1 cellular context compared by ENCODE assay signal in the genomic region with DNA sequence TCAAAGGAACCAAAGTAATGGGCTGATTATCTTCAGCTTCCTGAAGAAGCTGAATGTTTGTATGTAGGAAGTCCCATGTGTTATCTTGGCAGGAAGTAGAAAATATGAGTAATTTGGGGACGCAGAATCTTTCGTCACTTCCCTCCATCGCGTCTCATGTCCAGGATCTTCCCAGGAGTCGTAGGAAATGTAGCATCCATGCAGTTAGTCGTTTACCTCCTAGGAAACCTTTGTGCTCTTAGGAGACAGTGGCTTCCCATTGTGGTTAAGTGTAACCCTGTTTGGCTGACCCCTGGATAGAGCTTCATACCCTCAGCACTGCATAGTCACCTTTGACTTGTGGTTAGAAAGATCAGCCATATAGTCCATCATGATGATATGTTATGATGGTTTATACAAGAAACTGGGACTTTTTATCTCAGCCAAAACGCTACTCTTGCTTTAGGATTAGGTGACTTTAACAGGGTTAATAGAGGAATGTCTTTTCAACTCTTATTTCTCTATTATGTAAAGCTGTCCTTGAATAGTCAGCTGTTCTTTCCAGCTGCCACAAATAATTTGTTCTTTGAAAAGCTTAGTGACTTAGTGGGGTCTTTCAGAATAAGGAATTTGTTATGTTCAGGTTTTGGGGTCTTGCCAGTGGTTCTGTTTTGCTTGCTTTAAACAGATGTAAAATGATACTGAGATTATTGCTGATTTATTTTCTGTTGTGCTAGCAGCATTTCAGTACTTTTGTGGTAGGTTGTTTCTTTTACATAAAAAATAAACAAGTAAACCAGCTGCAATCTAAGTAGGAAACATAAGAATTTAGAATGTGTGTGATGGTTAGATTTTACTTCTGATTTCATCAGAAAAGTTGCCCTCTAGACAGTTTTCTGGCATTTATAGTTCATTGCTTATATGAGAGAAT.
TF ChIP-seq lines count a peak whose summit lies in the region.

No MANE protein-coding gene starts in this region.

TF ChIP-seq in GM23338, 12 proteins besides CTCF, POLR2A, EP300 and RAD21 (continued from another document):
- TF ChIP-seq, protein P1, sequence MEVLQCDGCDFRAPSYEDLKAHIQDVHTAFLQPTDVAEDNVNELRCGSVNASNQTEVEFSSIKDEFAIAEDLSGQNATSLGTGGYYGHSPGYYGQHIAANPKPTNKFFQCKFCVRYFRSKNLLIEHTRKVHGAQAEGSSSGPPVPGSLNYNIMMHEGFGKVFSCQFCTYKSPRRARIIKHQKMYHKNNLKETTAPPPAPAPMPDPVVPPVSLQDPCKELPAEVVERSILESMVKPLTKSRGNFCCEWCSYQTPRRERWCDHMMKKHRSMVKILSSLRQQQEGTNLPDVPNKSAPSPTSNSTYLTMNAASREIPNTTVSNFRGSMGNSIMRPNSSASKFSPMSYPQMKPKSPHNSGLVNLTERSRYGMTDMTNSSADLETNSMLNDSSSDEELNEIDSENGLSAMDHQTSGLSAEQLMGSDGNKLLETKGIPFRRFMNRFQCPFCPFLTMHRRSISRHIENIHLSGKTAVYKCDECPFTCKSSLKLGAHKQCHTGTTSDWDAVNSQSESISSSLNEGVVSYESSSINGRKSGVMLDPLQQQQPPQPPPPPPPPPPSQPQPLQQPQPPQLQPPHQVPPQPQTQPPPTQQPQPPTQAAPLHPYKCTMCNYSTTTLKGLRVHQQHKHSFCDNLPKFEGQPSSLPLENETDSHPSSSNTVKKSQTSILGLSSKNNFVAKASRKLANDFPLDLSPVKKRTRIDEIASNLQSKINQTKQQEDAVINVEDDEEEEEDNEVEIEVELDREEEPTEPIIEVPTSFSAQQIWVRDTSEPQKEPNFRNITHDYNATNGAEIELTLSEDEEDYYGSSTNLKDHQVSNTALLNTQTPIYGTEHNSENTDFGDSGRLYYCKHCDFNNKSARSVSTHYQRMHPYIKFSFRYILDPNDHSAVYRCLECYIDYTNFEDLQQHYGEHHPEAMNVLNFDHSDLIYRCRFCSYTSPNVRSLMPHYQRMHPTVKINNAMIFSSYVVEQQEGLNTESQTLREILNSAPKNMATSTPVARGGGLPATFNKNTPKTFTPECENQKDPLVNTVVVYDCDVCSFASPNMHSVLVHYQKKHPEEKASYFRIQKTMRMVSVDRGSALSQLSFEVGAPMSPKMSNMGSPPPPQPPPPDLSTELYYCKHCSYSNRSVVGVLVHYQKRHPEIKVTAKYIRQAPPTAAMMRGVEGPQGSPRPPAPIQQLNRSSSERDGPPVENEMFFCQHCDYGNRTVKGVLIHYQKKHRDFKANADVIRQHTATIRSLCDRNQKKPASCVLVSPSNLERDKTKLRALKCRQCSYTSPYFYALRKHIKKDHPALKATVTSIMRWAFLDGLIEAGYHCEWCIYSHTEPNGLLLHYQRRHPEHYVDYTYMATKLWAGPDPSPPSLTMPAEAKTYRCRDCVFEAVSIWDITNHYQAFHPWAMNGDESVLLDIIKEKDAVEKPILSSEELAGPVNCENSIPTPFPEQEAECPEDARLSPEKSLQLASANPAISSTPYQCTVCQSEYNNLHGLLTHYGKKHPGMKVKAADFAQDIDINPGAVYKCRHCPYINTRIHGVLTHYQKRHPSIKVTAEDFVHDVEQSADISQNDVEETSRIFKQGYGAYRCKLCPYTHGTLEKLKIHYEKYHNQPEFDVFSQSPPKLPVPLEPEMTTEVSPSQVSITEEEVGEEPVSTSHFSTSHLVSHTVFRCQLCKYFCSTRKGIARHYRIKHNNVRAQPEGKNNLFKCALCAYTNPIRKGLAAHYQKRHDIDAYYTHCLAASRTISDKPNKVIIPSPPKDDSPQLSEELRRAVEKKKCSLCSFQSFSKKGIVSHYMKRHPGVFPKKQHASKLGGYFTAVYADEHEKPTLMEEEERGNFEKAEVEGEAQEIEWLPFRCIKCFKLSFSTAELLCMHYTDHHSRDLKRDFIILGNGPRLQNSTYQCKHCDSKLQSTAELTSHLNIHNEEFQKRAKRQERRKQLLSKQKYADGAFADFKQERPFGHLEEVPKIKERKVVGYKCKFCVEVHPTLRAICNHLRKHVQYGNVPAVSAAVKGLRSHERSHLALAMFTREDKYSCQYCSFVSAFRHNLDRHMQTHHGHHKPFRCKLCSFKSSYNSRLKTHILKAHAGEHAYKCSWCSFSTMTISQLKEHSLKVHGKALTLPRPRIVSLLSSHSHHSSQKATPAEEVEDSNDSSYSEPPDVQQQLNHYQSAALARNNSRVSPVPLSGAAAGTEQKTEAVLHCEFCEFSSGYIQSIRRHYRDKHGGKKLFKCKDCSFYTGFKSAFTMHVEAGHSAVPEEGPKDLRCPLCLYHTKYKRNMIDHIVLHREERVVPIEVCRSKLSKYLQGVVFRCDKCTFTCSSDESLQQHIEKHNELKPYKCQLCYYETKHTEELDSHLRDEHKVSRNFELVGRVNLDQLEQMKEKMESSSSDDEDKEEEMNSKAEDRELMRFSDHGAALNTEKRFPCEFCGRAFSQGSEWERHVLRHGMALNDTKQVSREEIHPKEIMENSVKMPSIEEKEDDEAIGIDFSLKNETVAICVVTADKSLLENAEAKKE (CRISPR knock-in tag; IDR thresholded peaks at IDR 0.05) = no peak
- TF ChIP-seq EZH2 (IDR thresholded peaks at IDR 0.05; ENCODE audit: low read depth, unreplicated experiment) = no peak
- no peak for TF ChIP-seq STAT1 (IDR thresholded peaks at IDR 0.05; ENCODE audit: unreplicated experiment)
- no peak for TF ChIP-seq REST (IDR thresholded peaks at IDR 0.05; ENCODE audit: unreplicated experiment)
- TF ChIP-seq ZNF114 (CRISPR knock-in tag; IDR thresholded peaks at IDR 0.05) = no peak
- no peak for TF ChIP-seq CREB1 (CRISPR knock-in tag; IDR thresholded peaks at IDR 0.05; ENCODE audit: low read depth)
- no peak for TF ChIP-seq POLR2AphosphoS5 (IDR thresholded peaks at IDR 0.05; ENCODE audit: low read depth)
- no peak for TF ChIP-seq ZNF331 (CRISPR knock-in tag; IDR thresholded peaks at IDR 0.05; ENCODE audit: low read depth)
- TF ChIP-seq ETS1 (IDR thresholded peaks at IDR 0.05) = no peak
- no peak for TF ChIP-seq NANOG (IDR thresholded peaks at IDR 0.05; ENCODE audit: borderline replicate concordance)
- no peak for TF ChIP-seq JUNB (IDR thresholded peaks at IDR 0.05; ENCODE audit: unreplicated experiment)
